ENCODE assay signal across 1 cellular context in the genomic region with DNA sequence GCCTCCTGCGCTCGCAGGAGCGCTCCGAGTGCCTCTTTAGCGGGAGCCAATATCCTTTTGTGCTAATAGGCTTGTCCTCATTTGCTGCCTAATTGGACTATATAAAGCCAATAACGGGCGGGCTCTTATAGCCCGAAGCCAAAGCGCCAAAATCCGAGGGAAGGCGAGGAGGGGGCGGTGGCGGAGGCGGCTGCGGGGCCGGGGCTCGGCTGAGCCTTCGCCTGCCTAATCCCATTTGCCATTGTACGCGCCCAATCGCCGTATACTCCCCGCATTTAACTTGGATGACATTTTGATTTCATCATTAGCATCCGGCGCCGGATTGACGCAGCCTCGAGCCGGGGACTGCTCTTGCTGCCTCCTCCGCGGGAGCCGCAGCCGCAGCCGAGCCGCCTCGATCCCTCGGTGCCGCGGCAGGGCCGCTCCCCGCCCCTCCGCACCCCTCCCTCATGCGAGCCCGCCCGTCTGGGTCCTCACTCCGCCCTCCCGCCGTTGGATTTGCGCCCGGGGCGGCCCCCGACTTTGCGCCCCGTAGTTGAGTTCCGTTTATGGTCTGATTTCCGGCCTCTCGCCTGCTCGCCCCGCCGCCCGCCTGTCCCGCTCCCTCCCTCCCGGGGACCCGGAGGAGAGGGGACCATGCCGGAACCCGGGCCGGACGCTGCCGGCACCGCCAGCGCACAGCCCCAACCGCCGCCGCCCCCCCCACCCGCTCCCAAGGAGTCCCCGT.
TF ChIP-seq lines count a peak whose summit lies in the region.

Gene HMX3, plus strand, starts transcription at position 556 of the 727 bp plus-strand sequence. Its CDS starts 81 bp downstream, at position 637.

TF ChIP-seq in K562, 482 proteins besides CTCF, POLR2A, EP300 and RAD21 (continued from another document and continues in another):
- TF ChIP-seq, protein P1, sequence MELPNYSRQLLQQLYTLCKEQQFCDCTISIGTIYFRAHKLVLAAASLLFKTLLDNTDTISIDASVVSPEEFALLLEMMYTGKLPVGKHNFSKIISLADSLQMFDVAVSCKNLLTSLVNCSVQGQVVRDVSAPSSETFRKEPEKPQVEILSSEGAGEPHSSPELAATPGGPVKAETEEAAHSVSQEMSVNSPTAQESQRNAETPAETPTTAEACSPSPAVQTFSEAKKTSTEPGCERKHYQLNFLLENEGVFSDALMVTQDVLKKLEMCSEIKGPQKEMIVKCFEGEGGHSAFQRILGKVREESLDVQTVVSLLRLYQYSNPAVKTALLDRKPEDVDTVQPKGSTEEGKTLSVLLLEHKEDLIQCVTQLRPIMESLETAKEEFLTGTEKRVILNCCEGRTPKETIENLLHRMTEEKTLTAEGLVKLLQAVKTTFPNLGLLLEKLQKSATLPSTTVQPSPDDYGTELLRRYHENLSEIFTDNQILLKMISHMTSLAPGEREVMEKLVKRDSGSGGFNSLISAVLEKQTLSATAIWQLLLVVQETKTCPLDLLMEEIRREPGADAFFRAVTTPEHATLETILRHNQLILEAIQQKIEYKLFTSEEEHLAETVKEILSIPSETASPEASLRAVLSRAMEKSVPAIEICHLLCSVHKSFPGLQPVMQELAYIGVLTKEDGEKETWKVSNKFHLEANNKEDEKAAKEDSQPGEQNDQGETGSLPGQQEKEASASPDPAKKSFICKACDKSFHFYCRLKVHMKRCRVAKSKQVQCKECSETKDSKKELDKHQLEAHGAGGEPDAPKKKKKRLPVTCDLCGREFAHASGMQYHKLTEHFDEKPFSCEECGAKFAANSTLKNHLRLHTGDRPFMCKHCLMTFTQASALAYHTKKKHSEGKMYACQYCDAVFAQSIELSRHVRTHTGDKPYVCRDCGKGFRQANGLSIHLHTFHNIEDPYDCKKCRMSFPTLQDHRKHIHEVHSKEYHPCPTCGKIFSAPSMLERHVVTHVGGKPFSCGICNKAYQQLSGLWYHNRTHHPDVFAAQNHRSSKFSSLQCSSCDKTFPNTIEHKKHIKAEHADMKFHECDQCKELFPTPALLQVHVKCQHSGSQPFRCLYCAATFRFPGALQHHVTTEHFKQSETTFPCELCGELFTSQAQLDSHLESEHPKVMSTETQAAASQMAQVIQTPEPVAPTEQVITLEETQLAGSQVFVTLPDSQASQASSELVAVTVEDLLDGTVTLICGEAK (IDR thresholded peaks at IDR 0.05) = peak; percentile 37; the same call in 1 of the 2 replicates
- TF ChIP-seq, protein P1 (CRISPR knock-in tag; IDR thresholded peaks at IDR 0.05) = no peak
- TF ChIP-seq ZNF217 (CRISPR knock-in tag; IDR thresholded peaks at IDR 0.05) = no peak
- TF ChIP-seq SRF (CRISPR knock-in tag; IDR thresholded peaks at IDR 0.05) = peak; percentile 70 to 95; a peak in 3 of 4 replicates
- no peak for TF ChIP-seq KAT8 (IDR thresholded peaks at IDR 0.05; ENCODE audit: low read depth)
- TF ChIP-seq PHF21A (IDR thresholded peaks at IDR 0.05; ENCODE audit: borderline replicate concordance, low read depth) = 0 out of 2 replicates have a peak, but pooled peaks have one; percentile 4
- TF ChIP-seq PBX2 (CRISPR knock-in tag; IDR thresholded peaks at IDR 0.05; ENCODE audit: low read depth) = no peak
- TF ChIP-seq PBX2 (tag; conservative IDR thresholded peaks at IDR 0.05; ENCODE audit: low read depth) = no peak
- TF ChIP-seq SETDB1 (IDR thresholded peaks at IDR 0.05; ENCODE audit: low read length) = no peak
- no peak for TF ChIP-seq CREBBP (IDR thresholded peaks at IDR 0.05; ENCODE audit: low read depth, low read length)
- peak; percentile 4; the same call in 1 of the 2 replicates for TF ChIP-seq ZKSCAN1 (IDR thresholded peaks at IDR 0.05; ENCODE audit: low read depth, low read length)
- TF ChIP-seq NRF1 (conservative IDR thresholded peaks at IDR 0.05 in 1 of 2, IDR thresholded peaks at IDR 0.05 in 1 of 2) = peak; percentile 37 to 53; a peak in 3 of 4 replicates
- TF ChIP-seq MTF1 (CRISPR knock-in tag; IDR thresholded peaks at IDR 0.05; ENCODE audit: borderline replicate concordance) = no peak
- TF ChIP-seq PML (IDR thresholded peaks at IDR 0.05; ENCODE audit: low read length) = peak; percentile 36; the same call in 1 of the 2 replicates
- TF ChIP-seq, protein P2, sequence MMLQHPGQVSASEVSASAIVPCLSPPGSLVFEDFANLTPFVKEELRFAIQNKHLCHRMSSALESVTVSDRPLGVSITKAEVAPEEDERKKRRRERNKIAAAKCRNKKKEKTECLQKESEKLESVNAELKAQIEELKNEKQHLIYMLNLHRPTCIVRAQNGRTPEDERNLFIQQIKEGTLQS (IDR thresholded peaks at IDR 0.05) = peak; percentile 57; the same call in 1 of the 2 replicates
- TF ChIP-seq, protein P2 (CRISPR knock-in tag; conservative IDR thresholded peaks at IDR 0.05) = no peak
- TF ChIP-seq SNIP1 (IDR thresholded peaks at IDR 0.05; ENCODE audit: low read depth) = no peak
- TF ChIP-seq EP400 (IDR thresholded peaks at IDR 0.05) = peak; percentile 58
- peak; percentile 71 for TF ChIP-seq VEZF1 (CRISPR knock-in tag; IDR thresholded peaks at IDR 0.05)
- TF ChIP-seq NEUROD1 (IDR thresholded peaks at IDR 0.05; ENCODE audit: borderline replicate concordance, low read depth, low read length, partially characterized antibody) = peak; percentile 10
- TF ChIP-seq RERE (CRISPR knock-in tag; IDR thresholded peaks at IDR 0.05; ENCODE audit: borderline replicate concordance) = no peak
- TF ChIP-seq DMBX1 (CRISPR knock-in tag; IDR thresholded peaks at IDR 0.05; ENCODE audit: borderline replicate concordance) = no peak
- TF ChIP-seq TARDBP (IDR thresholded peaks at IDR 0.05) = no peak
- TF ChIP-seq BRD4 (IDR thresholded peaks at IDR 0.05) = 0 out of 2 replicates have a peak, but pooled peaks have one; percentile 53
- TF ChIP-seq DNMT1 (IDR thresholded peaks at IDR 0.05) = no peak
- no peak for TF ChIP-seq MAFG (tag; conservative IDR thresholded peaks at IDR 0.05)
- TF ChIP-seq PTBP1 (IDR thresholded peaks at IDR 0.05; ENCODE audit: low read depth, low read length) = no peak
- no peak for TF ChIP-seq REST (CRISPR knock-in tag; IDR thresholded peaks at IDR 0.05; ENCODE audit: low read depth)
- no peak for TF ChIP-seq CHD4 (IDR thresholded peaks at IDR 0.05; ENCODE audit: insufficient read depth, insufficient replicate concordance, low read depth, low read length, poor library complexity, severe bottlenecking)
